27 cellular contexts compared by ENCODE assay signal in genomic region chr2:15152382-15152781, GRCh38.
"Had no signal": no experiment of that assay in that cellular context is flagged by ENCODE, and none has a peak within 500 bp of the region (broad histone marks: within the 10 kb centered on the region; RNA-seq: fewer than 3 reads in every experiment).

No MANE protein-coding gene starts in this region.

- H3K36me3 ChIP-seq: brain microvascular endothelial cell, esophagus muscularis mucosa had no signal

- H3K4me3 ChIP-seq: esophagus muscularis mucosa had no signal

- ATAC-seq: activated T-cell treated with anti-CD3 and anti-CD28 coated beads, Interleukin-2, amount 50 U/mL, for 72 hours; effector memory CD8-positive, alpha-beta T cell; WTC11 had no signal

- H3K27ac ChIP-seq: brain microvascular endothelial cell, esophagus muscularis mucosa, VCaP had no signal

- H3K9me3 ChIP-seq: esophagus muscularis mucosa had no signal

- H3K27me3 ChIP-seq: brain microvascular endothelial cell, esophagus muscularis mucosa had no signal

- DNase-seq: activated CD4-positive, alpha-beta memory T cell treated with anti-CD3 and anti-CD28 coated beads, Interleukin-2, amount 10 ng/mL, durations not matched to agents 7 days and 5 days; activated CD4-positive, alpha-beta T cell treated with anti-CD3 and anti-CD28 coated beads for 1 hour; activated CD4-positive, alpha-beta T cell treated with anti-CD3 and anti-CD28 coated beads for 4 hours; activated CD4-positive, alpha-beta T cell treated with anti-CD3 and anti-CD28 coated beads, Interleukin-2, amount 10 ng/mL, durations not matched to agents 7 days and 5 days; activated CD4-positive, alpha-beta T cell treated with anti-CD3 and anti-CD28 coated beads, Interleukin-2, amount 50 U/mL, for 4 hours; activated CD8-positive, alpha-beta memory T cell treated with anti-CD3 and anti-CD28 coated beads, Interleukin-2, amount 50 U/mL, for 48 hours; activated effector memory CD4-positive, alpha-beta T cell treated with Interleukin-2 at 50 U/mL for 16 hours; activated gamma-delta T cell treated with Interleukin-2 at 50 U/mL for 16 hours; activated naive CD4-positive, alpha-beta T cell treated with anti-CD3 and anti-CD28 coated beads, Interleukin-2, amount 50 U/mL, for 16 hours; activated naive CD4-positive, alpha-beta T cell treated with Interleukin-2 at 50 U/mL for 16 hours; activated T-cell treated with anti-CD3 and anti-CD28 coated beads for 4 hours; activated T-cell treated with anti-CD3 and anti-CD28 coated beads, Interleukin-2, amount 50 U/mL, for 24 hours; activated T-cell treated with anti-CD3 and anti-CD28 coated beads, Interleukin-2, amount 50 U/mL, for 72 hours; amniotic stem cell; anterior cingulate cortex; brain microvascular endothelial cell; cortex of kidney; dermis blood vessel endothelial cell; effector CD4-positive, alpha-beta T cell; effector memory CD8-positive, alpha-beta T cell; erythroblast; foreskin fibroblast; head of caudate nucleus; hippocampal formation had no signal

- H3K4me1 ChIP-seq: esophagus muscularis mucosa had no signal
